In genomic region chr9:1732670-1733069, GRCh38 we compare ENCODE assay signal across 13 cellular contexts.
A peak's percentile ranks its signal among the peaks of the same experiment; 100 is the strongest.
DNase-seq lines count a peak whose midpoint lies in the region; ATAC-seq and TF ChIP-seq lines count a peak whose summit lies in the region.
"Had no signal": no experiment of that assay in that cellular context is flagged by ENCODE, and none has a peak within 500 bp of the region (broad histone marks: within the 10 kb centered on the region; RNA-seq: fewer than 3 reads in every experiment).

No MANE protein-coding gene starts in this region.

- H4K20me1 ChIP-seq in MM.1S (ENCODE audit: insufficient read depth, low read length) (no peaks in the 10 kb centered on the region), mammary epithelial cell (ENCODE audit: insufficient read depth, low read length) (no peaks in the 10 kb centered on the region)

- TF ChIP-seq CTCF in GM12875 (IDR thresholded peaks at IDR 0.05; ENCODE audit: borderline replicate concordance, insufficient read depth, low read depth, low read length) (peak; percentile 37; the same call in 1 of the 2 replicates), MM.1S (IDR thresholded peaks at IDR 0.05; ENCODE audit: low read length) (peak; percentile 72), mammary epithelial cell (conservative IDR thresholded peaks at IDR 0.05 in 1 of 2, IDR thresholded peaks at IDR 0.05 in 1 of 2; ENCODE audit: extremely low read depth in 1 of 2, insufficient read depth in 1 of 2, low read depth in 1 of 2, low read length in 2 of 2) (peak; percentile 57 to 72), psoas muscle (IDR thresholded peaks at IDR 0.05) (no peak)

- H3K4me1 ChIP-seq in MM.1S (ENCODE audit: low read length) (no peaks in the 10 kb centered on the region), mammary epithelial cell (ENCODE audit: insufficient read depth, low read length) (no peaks in the 10 kb centered on the region), psoas muscle (no peaks in the 10 kb centered on the region)
- H3K4me1 ChIP-seq: heart right ventricle had no signal

- ATAC-seq in HG02981 (IDR thresholded peaks at IDR 0.05; ENCODE audit: unreplicated experiment) (no peak), psoas muscle (no peak)
- ATAC-seq: heart right ventricle, left ventricle myocardium superior had no signal

- intact Hi-C loops in mammary epithelial cell (cut with micrococcal nuclease) = no loop called here
- intact Hi-C loops in psoas muscle (cut with DNase I) = no loop called here

- DNase-seq in GM03348 (ENCODE audit: low spot score) (peak; percentile 6), MM.1S (peak; percentile 40), mammary epithelial cell (no peak), psoas muscle (no peak)
- no peak for DNase-seq in stimulated activated CD4-positive, alpha-beta T cell treated with anti-CD3 and anti-CD28 coated beads, Interleukin-15, amount 100 ng/mL, for 24 hours
- DNase-seq: activated CD4-positive, alpha-beta T cell treated with anti-CD3 and anti-CD28 coated beads, Interleukin-2, amount 50 U/mL, for 48 hours; activated gamma-delta T cell; HCEC 1CT; heart right ventricle; IMR-90; left ventricle myocardium superior had no signal

- no TSS peak for BruUV-seq in mammary epithelial cell (replicated peaks; lab: Mats Ljungman, UMichigan)

- no peaks in the 10 kb centered on the region for H3F3A ChIP-seq in MM.1S (ENCODE audit: insufficient read depth, low read length)

- H3K4me3 ChIP-seq in GM12875 (ENCODE audit: low read depth, low read length) (no peak overlapping the region), MM.1S (ENCODE audit: low read length) (no peak overlapping the region), mammary epithelial cell (replicated peaks in 1 of 3; ENCODE audit: insufficient read depth in 1 of 3, low read depth in 2 of 3, low read length in 3 of 3) (no peak overlapping the region), psoas muscle (no peak overlapping the region)
- H3K4me3 ChIP-seq: heart right ventricle had no signal

- H3K9ac ChIP-seq in MM.1S (ENCODE audit: low read length) (no peak overlapping the region), mammary epithelial cell (ENCODE audit: insufficient read depth, low read length) (no peak overlapping the region)

- 7% methylated on average over 4 of the region's 4 CpGs for WGBS in mammary epithelial cell (ENCODE audit: low coverage, missing lambda C conversion rate)
- WGBS in psoas muscle, 3 donors = 53 to 86% (median 69%) methylated on average over 4 of the region's 4 CpGs

- H2AFZ ChIP-seq in MM.1S (ENCODE audit: low read length) (no peak overlapping the region), mammary epithelial cell (ENCODE audit: low read depth, low read length) (no peak overlapping the region)

- H3K27ac ChIP-seq in MM.1S (ENCODE audit: low read length) (no peak overlapping the region), mammary epithelial cell (ENCODE audit: insufficient read depth, low read depth, low read length) (no peak overlapping the region), psoas muscle (no peak overlapping the region)
- H3K27ac ChIP-seq: heart right ventricle had no signal

- dilution Hi-C loops in mammary epithelial cell (cut with HindIII; ENCODE audit: low sequenced_read_pairs) = no loop called here

- no peaks in the 10 kb centered on the region for H3K9me2 ChIP-seq in MM.1S (replicated peaks; ENCODE audit: insufficient read depth, low read length)

- in situ Hi-C loops in mammary epithelial cell (cut with MboI; ENCODE audit: low sequenced_read_pairs in 2 of 2) = no loop called here

- H3K27me3 ChIP-seq in MM.1S (replicated peaks; ENCODE audit: insufficient read depth, low read length) (no peaks in the 10 kb centered on the region), mammary epithelial cell (ENCODE audit: insufficient read depth, low read length) (no peaks in the 10 kb centered on the region), psoas muscle (ENCODE audit: insufficient read depth in 3 of 3, low read length in 2 of 3) (no peaks in the 10 kb centered on the region)

- no peak overlapping the region for H3K4me2 ChIP-seq in MM.1S (ENCODE audit: low read depth, low read length)
- no peak overlapping the region for H3K4me2 ChIP-seq in mammary epithelial cell (ENCODE audit: insufficient read depth, low read depth, low read length)

- H3K36me3 ChIP-seq in MM.1S (replicated peaks; ENCODE audit: insufficient read depth, low read length) (no peaks in the 10 kb centered on the region), mammary epithelial cell (ENCODE audit: insufficient read depth, low read length) (no peaks in the 10 kb centered on the region), psoas muscle (ENCODE audit: insufficient read depth in 1 of 2, low read depth in 1 of 2) (no peaks in the 10 kb centered on the region)
- H3K36me3 ChIP-seq: heart right ventricle had no signal

- CTCF ChIA-PET in mammary epithelial cell (lab: Charles Lee; ENCODE audit: low non-redundant PET) = interaction anchor here (0.5 to 0.6 kb wide), 2 partner anchors 120 to 928 kb away, joined by 3 read pairs; no protein-coding TSS in a partner anchor

- H3K9me3 ChIP-seq in MM.1S (replicated peaks; ENCODE audit: insufficient read depth, low read length) (no peaks in the 10 kb centered on the region), mammary epithelial cell (replicated peaks; ENCODE audit: insufficient read depth, low read length) (no peaks in the 10 kb centered on the region), psoas muscle (no peaks in the 10 kb centered on the region)
- H3K9me3 ChIP-seq: heart right ventricle had no signal

- H3K79me2 ChIP-seq in MM.1S (ENCODE audit: low read length) = no peaks in the 10 kb centered on the region
- H3K79me2 ChIP-seq in mammary epithelial cell (ENCODE audit: insufficient read depth, low read length) = no peaks in the 10 kb centered on the region

Comparison
In these comparisons a context has a peak if more than half of its experiments do, and no peak if none do; other contexts are left out.
1. DNase-seq: peak in GM03348 (single experiment) and MM.1S (single experiment); none in mammary epithelial cell (single experiment), stimulated activated CD4-positive, alpha-beta T cell treated with anti-CD3 and anti-CD28 coated beads, Interleukin-15, amount 100 ng/mL, for 24 hours (single experiment) and psoas muscle (0 of 2).